In the genomic region with DNA sequence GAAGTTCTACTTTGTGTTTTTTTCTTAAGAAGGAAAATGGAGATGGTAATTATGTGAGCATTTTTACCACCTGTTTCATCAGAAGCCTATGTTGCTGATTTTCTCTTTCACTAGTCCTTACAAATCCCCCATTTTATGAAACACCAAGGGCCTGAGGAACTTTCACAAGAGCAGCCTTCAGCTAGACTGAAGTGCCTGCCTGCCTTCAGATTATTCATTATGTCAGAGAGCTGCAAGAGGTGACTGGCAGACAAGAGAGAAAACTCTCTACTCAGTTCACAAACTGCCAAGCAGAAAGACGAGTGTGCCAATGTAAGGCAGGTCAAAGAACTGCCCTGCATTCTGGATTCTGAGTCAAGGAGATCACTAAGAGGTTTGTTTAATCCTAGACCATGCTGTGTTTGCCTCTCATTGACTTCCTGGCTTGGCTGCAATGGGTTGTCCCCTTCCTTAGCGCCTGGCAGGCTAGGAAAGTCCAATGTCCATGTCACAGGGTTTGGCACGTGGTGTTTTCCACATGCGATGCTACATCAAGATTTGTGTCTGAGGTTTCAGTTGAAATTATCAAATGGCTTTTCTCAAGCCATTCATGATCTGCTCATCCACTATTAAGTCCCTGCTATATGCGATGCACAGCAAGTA, we compare ENCODE assay signal across 19 cellular contexts.
DNase-seq lines count a peak whose midpoint lies in the region; ATAC-seq and TF ChIP-seq lines count a peak whose summit lies in the region.
"Had no signal": no experiment of that assay in that cellular context is flagged by ENCODE, and none has a peak within 500 bp of the region (broad histone marks: within the 10 kb centered on the region; RNA-seq: fewer than 3 reads in every experiment).

No MANE protein-coding gene starts in this region.

- POLR2A ChIA-PET in activated CD4-positive, alpha-beta T cell treated with anti-CD3 and anti-CD28 coated beads, Interleukin-2, amount 10 ng/mL, durations not matched to agents 7 days and 5 days (lab: Charles Lee): interaction anchor here (0.5 kb wide), 1 partner anchor 107 kb away, joined by 6 read pairs; no protein-coding TSS in a partner anchor
- POLR2A ChIA-PET in naive thymus-derived CD8-positive, alpha-beta T cell (lab: Charles Lee): interaction anchor here (0.7 kb wide), 1 partner anchor 926 kb away, joined by 3 read pairs; no protein-coding TSS in a partner anchor

- peaks cover 4% of the 10 kb centered on the region for H3K4me1 Mint-ChIP-seq in activated CD4-positive, alpha-beta T cell treated with anti-CD3 and anti-CD28 coated beads, Interleukin-2, amount 10 ng/mL, durations not matched to agents 7 days and 5 days
- peaks cover 2 to 24% (median 12%) of the 10 kb centered on the region in 4 donors for H3K4me1 Mint-ChIP-seq in naive thymus-derived CD8-positive, alpha-beta T cell

- TF ChIP-seq CTCF in RWPE2 (IDR thresholded peaks at IDR 0.05; ENCODE audit: poor library complexity, severe bottlenecking) (no peak), body of pancreas (IDR thresholded peaks at IDR 0.05) (no peak)

- CTCF ChIA-PET in activated CD4-positive, alpha-beta T cell treated with anti-CD3 and anti-CD28 coated beads, Interleukin-2, amount 10 ng/mL, durations not matched to agents 7 days and 5 days (lab: Charles Lee): interaction anchor here (1.4 to 1.7 kb wide), 3 partner anchors 11 to 142 kb away, joined by 3 to 4 read pairs (median 4); no protein-coding TSS in a partner anchor

- no peaks in the 10 kb centered on the region for H3K27me3 Mint-ChIP-seq in activated CD4-positive, alpha-beta T cell treated with anti-CD3 and anti-CD28 coated beads, Interleukin-2, amount 10 ng/mL, durations not matched to agents 7 days and 5 days
- H3K27me3 Mint-ChIP-seq in naive thymus-derived CD8-positive, alpha-beta T cell: no peaks in the 10 kb centered on the region
- H3K27me3 Mint-ChIP-seq: activated CD8-positive, alpha-beta memory T cell treated with anti-CD3 and anti-CD28 coated beads, Interleukin-2, amount 10 ng/mL, durations not matched to agents 7 days and 5 days had no signal

- H3K9me3 ChIP-seq in RWPE2 (ENCODE audit: severe bottlenecking): peaks cover 5% of the 10 kb centered on the region
- no peaks in the 10 kb centered on the region for H3K9me3 ChIP-seq in body of pancreas

- H3K4me1 ChIP-seq in RWPE2 (ENCODE audit: insufficient read depth, poor library complexity, severe bottlenecking): no peaks in the 10 kb centered on the region
- H3K4me1 ChIP-seq in body of pancreas: no peaks in the 10 kb centered on the region

- H3K9me3 Mint-ChIP-seq in activated CD4-positive, alpha-beta T cell treated with anti-CD3 and anti-CD28 coated beads, Interleukin-2, amount 10 ng/mL, durations not matched to agents 7 days and 5 days: peaks cover 21% of the 10 kb centered on the region
- H3K9me3 Mint-ChIP-seq in naive thymus-derived CD8-positive, alpha-beta T cell: peaks cover 0 to 12% (median 9%) of the 10 kb centered on the region in 9 donors

- no peaks in the 10 kb centered on the region for H3K27me3 ChIP-seq in RWPE2 (ENCODE audit: insufficient read depth, poor library complexity, severe bottlenecking)
- H3K27me3 ChIP-seq in body of pancreas: no peaks in the 10 kb centered on the region
- H3K27me3 ChIP-seq: hepatocyte had no signal

- H3K4me3 ChIP-seq in RWPE2 (ENCODE audit: severe bottlenecking) (no peak overlapping the region), body of pancreas (no peak overlapping the region)
- H3K4me3 ChIP-seq: hepatocyte had no signal

- TF ChIP-seq POLR2A in body of pancreas (IDR thresholded peaks at IDR 0.05): no peak

- ATAC-seq in RWPE2 (ENCODE audit: low read depth) (0 out of 3 replicates have a peak, but pooled peaks have one; percentile 13), body of pancreas (peak; percentile 68)
- no peak for ATAC-seq in naive thymus-derived CD8-positive, alpha-beta T cell
- ATAC-seq: activated CD8-positive, alpha-beta memory T cell treated with anti-CD3 and anti-CD28 coated beads, Interleukin-2, amount 10 ng/mL, durations not matched to agents 7 days and 5 days; left ventricle myocardium superior had no signal

- DNase-seq in activated CD4-positive, alpha-beta T cell treated with anti-CD3 and anti-CD28 coated beads, Interleukin-2, amount 10 ng/mL, durations not matched to agents 7 days and 5 days: no peak
- no peak for DNase-seq in activated CD4-positive, alpha-beta T cell treated with anti-CD3 and anti-CD28 coated beads for 48 hours
- DNase-seq in RWPE2 (ENCODE audit: low spot score) (no peak), body of pancreas (peak; percentile 20 to 60 (median 34)), DMS53 treated with DMSO at 0.1 percent for 48 hours (lab: John Stamatoyannopoulos, UW; ENCODE audit: unreplicated experiment) (no peak), NCI-H187 (lab: John Stamatoyannopoulos, UW) (no peak)
- no peak for DNase-seq in naive thymus-derived CD8-positive, alpha-beta T cell
- DNase-seq in stimulated activated CD4-positive, alpha-beta T cell treated with anti-CD3 and anti-CD28 coated beads, Interleukin-4, amount 100 ng/mL, for 24 hours: no peak
- DNase-seq: activated CD4-positive, CD25-positive, alpha-beta regulatory T cell; activated CD8-positive, alpha-beta memory T cell treated with anti-CD3 and anti-CD28 coated beads, Interleukin-2, amount 10 ng/mL, durations not matched to agents 7 days and 5 days; activated gamma-delta T cell; COR-L47; effector CD4-positive, alpha-beta T cell; left ventricle myocardium superior; NCI-H1694 treated with DMSO at 0.1 percent for 48 hours; NCI-H748 treated with DMSO at 0.1 percent for 48 hours; trophoblast cell had no signal

- 47 to 65% methylated on average over 3 to 5 of the region's 5 CpGs for WGBS in body of pancreas, 2 donors

- peaks cover 76% of the 10 kb centered on the region for H3K36me3 Mint-ChIP-seq in activated CD4-positive, alpha-beta T cell treated with anti-CD3 and anti-CD28 coated beads, Interleukin-2, amount 10 ng/mL, durations not matched to agents 7 days and 5 days (ENCODE audit: low read depth)
- H3K36me3 Mint-ChIP-seq in naive thymus-derived CD8-positive, alpha-beta T cell: peaks cover 35 to 88% (median 75%) of the 10 kb centered on the region in 3 donors

- no peak overlapping the region for H3K27ac ChIP-seq in RWPE2 (ENCODE audit: poor library complexity, severe bottlenecking)
- no peak overlapping the region for H3K27ac ChIP-seq in body of pancreas
- H3K27ac ChIP-seq: hepatocyte, KMS-11 had no signal

- H3K36me3 ChIP-seq in RWPE2 (ENCODE audit: low read depth) (peaks cover 18% of the 10 kb centered on the region), body of pancreas (replicated peaks in 1 of 2; ENCODE audit: insufficient read depth in 1 of 2, low read depth in 2 of 2) (no peaks in the 10 kb centered on the region)

- no peak overlapping the region for H3K4me3 Mint-ChIP-seq in activated CD4-positive, alpha-beta T cell treated with anti-CD3 and anti-CD28 coated beads, Interleukin-2, amount 10 ng/mL, durations not matched to agents 7 days and 5 days
- H3K4me3 Mint-ChIP-seq in naive thymus-derived CD8-positive, alpha-beta T cell: no peak overlapping the region
- H3K4me3 Mint-ChIP-seq: activated CD8-positive, alpha-beta memory T cell treated with anti-CD3 and anti-CD28 coated beads, Interleukin-2, amount 10 ng/mL, durations not matched to agents 7 days and 5 days had no signal

- intact Hi-C loops in body of pancreas (cut with DNase I): loop anchor here (10.0 kb wide), 1 partner anchor 242 kb away; a partner anchor contains a TSS

- H3K27ac Mint-ChIP-seq in activated CD4-positive, alpha-beta T cell treated with anti-CD3 and anti-CD28 coated beads, Interleukin-2, amount 10 ng/mL, durations not matched to agents 7 days and 5 days: peak overlapping the region; percentile 39
- peak overlapping the region in 9 of 10 donors; percentile 10 to 85 (median 70) for H3K27ac Mint-ChIP-seq in naive thymus-derived CD8-positive, alpha-beta T cell

Comparison
In these comparisons a context has a peak if more than half of its experiments do, and no peak if none do; other contexts are left out.
1. DNase-seq: peak in body of pancreas (4 of 4); none in activated CD4-positive, alpha-beta T cell treated with anti-CD3 and anti-CD28 coated beads, Interleukin-2, amount 10 ng/mL, durations not matched to agents 7 days and 5 days (single experiment), activated CD4-positive, alpha-beta T cell treated with anti-CD3 and anti-CD28 coated beads for 48 hours (single experiment), RWPE2 (single experiment), naive thymus-derived CD8-positive, alpha-beta T cell (0 of 10), stimulated activated CD4-positive, alpha-beta T cell treated with anti-CD3 and anti-CD28 coated beads, Interleukin-4, amount 100 ng/mL, for 24 hours (single experiment), DMS53 treated with DMSO at 0.1 percent for 48 hours (single experiment) and NCI-H187 (0 of 2).
2. ATAC-seq: peak in RWPE2 (single experiment) and body of pancreas (single experiment); none in naive thymus-derived CD8-positive, alpha-beta T cell (0 of 2).